ENCODE assay signal across 1 cellular context in genomic region chr5:132963175-132964104, GRCh38.
TF ChIP-seq lines count a peak whose summit lies in the region.

A gene with protein sequence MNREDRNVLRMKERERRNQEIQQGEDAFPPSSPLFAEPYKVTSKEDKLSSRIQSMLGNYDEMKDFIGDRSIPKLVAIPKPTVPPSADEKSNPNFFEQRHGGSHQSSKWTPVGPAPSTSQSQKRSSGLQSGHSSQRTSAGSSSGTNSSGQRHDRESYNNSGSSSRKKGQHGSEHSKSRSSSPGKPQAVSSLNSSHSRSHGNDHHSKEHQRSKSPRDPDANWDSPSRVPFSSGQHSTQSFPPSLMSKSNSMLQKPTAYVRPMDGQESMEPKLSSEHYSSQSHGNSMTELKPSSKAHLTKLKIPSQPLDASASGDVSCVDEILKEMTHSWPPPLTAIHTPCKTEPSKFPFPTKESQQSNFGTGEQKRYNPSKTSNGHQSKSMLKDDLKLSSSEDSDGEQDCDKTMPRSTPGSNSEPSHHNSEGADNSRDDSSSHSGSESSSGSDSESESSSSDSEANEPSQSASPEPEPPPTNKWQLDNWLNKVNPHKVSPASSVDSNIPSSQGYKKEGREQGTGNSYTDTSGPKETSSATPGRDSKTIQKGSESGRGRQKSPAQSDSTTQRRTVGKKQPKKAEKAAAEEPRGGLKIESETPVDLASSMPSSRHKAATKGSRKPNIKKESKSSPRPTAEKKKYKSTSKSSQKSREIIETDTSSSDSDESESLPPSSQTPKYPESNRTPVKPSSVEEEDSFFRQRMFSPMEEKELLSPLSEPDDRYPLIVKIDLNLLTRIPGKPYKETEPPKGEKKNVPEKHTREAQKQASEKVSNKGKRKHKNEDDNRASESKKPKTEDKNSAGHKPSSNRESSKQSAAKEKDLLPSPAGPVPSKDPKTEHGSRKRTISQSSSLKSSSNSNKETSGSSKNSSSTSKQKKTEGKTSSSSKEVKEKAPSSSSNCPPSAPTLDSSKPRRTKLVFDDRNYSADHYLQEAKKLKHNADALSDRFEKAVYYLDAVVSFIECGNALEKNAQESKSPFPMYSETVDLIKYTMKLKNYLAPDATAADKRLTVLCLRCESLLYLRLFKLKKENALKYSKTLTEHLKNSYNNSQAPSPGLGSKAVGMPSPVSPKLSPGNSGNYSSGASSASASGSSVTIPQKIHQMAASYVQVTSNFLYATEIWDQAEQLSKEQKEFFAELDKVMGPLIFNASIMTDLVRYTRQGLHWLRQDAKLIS (minus strand): TSS chr5:132963634. CDS start chr5:132937189, 26,445 bp downstream.

TF ChIP-seq in HEK293, 187 proteins besides CTCF, POLR2A, EP300 and RAD21 (continued from another document and continues in another):
- no peak for TF ChIP-seq ZNF292 (tag by site-specific recombination; IDR thresholded peaks at IDR 0.05; ENCODE audit: borderline replicate concordance, low read depth)
- TF ChIP-seq ZNF223 (tag by site-specific recombination; IDR thresholded peaks at IDR 0.05), result peak; percentile 78
- TF ChIP-seq, protein P1, sequence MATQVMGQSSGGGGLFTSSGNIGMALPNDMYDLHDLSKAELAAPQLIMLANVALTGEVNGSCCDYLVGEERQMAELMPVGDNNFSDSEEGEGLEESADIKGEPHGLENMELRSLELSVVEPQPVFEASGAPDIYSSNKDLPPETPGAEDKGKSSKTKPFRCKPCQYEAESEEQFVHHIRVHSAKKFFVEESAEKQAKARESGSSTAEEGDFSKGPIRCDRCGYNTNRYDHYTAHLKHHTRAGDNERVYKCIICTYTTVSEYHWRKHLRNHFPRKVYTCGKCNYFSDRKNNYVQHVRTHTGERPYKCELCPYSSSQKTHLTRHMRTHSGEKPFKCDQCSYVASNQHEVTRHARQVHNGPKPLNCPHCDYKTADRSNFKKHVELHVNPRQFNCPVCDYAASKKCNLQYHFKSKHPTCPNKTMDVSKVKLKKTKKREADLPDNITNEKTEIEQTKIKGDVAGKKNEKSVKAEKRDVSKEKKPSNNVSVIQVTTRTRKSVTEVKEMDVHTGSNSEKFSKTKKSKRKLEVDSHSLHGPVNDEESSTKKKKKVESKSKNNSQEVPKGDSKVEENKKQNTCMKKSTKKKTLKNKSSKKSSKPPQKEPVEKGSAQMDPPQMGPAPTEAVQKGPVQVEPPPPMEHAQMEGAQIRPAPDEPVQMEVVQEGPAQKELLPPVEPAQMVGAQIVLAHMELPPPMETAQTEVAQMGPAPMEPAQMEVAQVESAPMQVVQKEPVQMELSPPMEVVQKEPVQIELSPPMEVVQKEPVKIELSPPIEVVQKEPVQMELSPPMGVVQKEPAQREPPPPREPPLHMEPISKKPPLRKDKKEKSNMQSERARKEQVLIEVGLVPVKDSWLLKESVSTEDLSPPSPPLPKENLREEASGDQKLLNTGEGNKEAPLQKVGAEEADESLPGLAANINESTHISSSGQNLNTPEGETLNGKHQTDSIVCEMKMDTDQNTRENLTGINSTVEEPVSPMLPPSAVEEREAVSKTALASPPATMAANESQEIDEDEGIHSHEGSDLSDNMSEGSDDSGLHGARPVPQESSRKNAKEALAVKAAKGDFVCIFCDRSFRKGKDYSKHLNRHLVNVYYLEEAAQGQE (tag by site-specific recombination; IDR thresholded peaks at IDR 0.05), result no peak
- peak; percentile 88 for TF ChIP-seq ZBTB44 (tag by site-specific recombination; IDR thresholded peaks at IDR 0.05)
- no peak for TF ChIP-seq ZNF416 (tag by site-specific recombination; IDR thresholded peaks at IDR 0.05)
- no peak for TF ChIP-seq ZSCAN16 (tag by site-specific recombination; IDR thresholded peaks at IDR 0.05)
- no peak for TF ChIP-seq PRDM1 (tag by site-specific recombination; IDR thresholded peaks at IDR 0.05)
- no peak; the same call in 1 of the 2 replicates for TF ChIP-seq PRDM6 (tag by site-specific recombination; IDR thresholded peaks at IDR 0.05)
- TF ChIP-seq ZNF23 (tag by site-specific recombination; IDR thresholded peaks at IDR 0.05; ENCODE audit: borderline replicate concordance), result no peak
- TF ChIP-seq YY1 (tag by site-specific recombination; IDR thresholded peaks at IDR 0.05), result no peak; the same call in 1 of the 2 replicates
- peak; percentile 71 for TF ChIP-seq ZNF843 (tag by site-specific recombination; IDR thresholded peaks at IDR 0.05)
- TF ChIP-seq ZBTB8A (tag by site-specific recombination; IDR thresholded peaks at IDR 0.05), result peak; percentile 96
- no peak for TF ChIP-seq ZNF658 (tag by site-specific recombination; IDR thresholded peaks at IDR 0.05)
- TF ChIP-seq ZNF664 (tag by site-specific recombination; IDR thresholded peaks at IDR 0.05), result no peak
- TF ChIP-seq, protein P2, sequence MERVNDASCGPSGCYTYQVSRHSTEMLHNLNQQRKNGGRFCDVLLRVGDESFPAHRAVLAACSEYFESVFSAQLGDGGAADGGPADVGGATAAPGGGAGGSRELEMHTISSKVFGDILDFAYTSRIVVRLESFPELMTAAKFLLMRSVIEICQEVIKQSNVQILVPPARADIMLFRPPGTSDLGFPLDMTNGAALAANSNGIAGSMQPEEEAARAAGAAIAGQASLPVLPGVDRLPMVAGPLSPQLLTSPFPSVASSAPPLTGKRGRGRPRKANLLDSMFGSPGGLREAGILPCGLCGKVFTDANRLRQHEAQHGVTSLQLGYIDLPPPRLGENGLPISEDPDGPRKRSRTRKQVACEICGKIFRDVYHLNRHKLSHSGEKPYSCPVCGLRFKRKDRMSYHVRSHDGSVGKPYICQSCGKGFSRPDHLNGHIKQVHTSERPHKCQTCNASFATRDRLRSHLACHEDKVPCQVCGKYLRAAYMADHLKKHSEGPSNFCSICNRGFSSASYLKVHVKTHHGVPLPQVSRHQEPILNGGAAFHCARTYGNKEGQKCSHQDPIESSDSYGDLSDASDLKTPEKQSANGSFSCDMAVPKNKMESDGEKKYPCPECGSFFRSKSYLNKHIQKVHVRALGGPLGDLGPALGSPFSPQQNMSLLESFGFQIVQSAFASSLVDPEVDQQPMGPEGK (tag by site-specific recombination; IDR thresholded peaks at IDR 0.05), result peak; percentile 100
- TF ChIP-seq ZNF629 (tag by site-specific recombination; IDR thresholded peaks at IDR 0.05), result peak; percentile 85
- no peak for TF ChIP-seq ZNF202 (tag by site-specific recombination; IDR thresholded peaks at IDR 0.05; ENCODE audit: borderline replicate concordance)
- peak; percentile 95 for TF ChIP-seq KLF7 (tag by site-specific recombination; IDR thresholded peaks at IDR 0.05; ENCODE audit: borderline replicate concordance)
- TF ChIP-seq ZNF140 (tag by site-specific recombination; IDR thresholded peaks at IDR 0.05), result 0 out of 2 replicates have a peak, but pooled peaks have one; percentile 13
- TF ChIP-seq ZNF776 (tag by site-specific recombination; IDR thresholded peaks at IDR 0.05; ENCODE audit: borderline replicate concordance), result no peak
- no peak for TF ChIP-seq ZNF792 (tag by site-specific recombination; IDR thresholded peaks at IDR 0.05)
- peak; percentile 98 for TF ChIP-seq KLF8 (tag by site-specific recombination; IDR thresholded peaks at IDR 0.05)
- TF ChIP-seq ZNF530 (tag by site-specific recombination; IDR thresholded peaks at IDR 0.05; ENCODE audit: low read depth), result no peak
- TF ChIP-seq ZXDB (tag by site-specific recombination; IDR thresholded peaks at IDR 0.05), result peak; percentile 93
- no peak for TF ChIP-seq ZNF488 (tag by site-specific recombination; IDR thresholded peaks at IDR 0.05)
- peak; percentile 63 for TF ChIP-seq ZSCAN30 (tag by site-specific recombination; IDR thresholded peaks at IDR 0.05)
- no peak for TF ChIP-seq ZNF654 (tag by site-specific recombination; IDR thresholded peaks at IDR 0.05; ENCODE audit: low read depth)
- TF ChIP-seq, protein P3, sequence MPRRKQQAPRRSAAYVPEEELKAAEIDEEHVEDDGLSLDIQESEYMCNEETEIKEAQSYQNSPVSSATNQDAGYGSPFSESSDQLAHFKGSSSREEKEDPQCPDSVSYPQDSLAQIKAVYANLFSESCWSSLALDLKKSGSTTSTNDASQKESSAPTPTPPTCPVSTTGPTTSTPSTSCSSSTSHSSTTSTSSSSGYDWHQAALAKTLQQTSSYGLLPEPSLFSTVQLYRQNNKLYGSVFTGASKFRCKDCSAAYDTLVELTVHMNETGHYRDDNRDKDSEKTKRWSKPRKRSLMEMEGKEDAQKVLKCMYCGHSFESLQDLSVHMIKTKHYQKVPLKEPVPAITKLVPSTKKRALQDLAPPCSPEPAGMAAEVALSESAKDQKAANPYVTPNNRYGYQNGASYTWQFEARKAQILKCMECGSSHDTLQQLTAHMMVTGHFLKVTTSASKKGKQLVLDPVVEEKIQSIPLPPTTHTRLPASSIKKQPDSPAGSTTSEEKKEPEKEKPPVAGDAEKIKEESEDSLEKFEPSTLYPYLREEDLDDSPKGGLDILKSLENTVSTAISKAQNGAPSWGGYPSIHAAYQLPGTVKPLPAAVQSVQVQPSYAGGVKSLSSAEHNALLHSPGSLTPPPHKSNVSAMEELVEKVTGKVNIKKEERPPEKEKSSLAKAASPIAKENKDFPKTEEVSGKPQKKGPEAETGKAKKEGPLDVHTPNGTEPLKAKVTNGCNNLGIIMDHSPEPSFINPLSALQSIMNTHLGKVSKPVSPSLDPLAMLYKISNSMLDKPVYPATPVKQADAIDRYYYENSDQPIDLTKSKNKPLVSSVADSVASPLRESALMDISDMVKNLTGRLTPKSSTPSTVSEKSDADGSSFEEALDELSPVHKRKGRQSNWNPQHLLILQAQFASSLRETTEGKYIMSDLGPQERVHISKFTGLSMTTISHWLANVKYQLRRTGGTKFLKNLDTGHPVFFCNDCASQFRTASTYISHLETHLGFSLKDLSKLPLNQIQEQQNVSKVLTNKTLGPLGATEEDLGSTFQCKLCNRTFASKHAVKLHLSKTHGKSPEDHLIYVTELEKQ (tag by site-specific recombination; IDR thresholded peaks at IDR 0.05; ENCODE audit: borderline replicate concordance), result peak; percentile 52; the same call in 1 of the 2 replicates
- TF ChIP-seq, protein P4, sequence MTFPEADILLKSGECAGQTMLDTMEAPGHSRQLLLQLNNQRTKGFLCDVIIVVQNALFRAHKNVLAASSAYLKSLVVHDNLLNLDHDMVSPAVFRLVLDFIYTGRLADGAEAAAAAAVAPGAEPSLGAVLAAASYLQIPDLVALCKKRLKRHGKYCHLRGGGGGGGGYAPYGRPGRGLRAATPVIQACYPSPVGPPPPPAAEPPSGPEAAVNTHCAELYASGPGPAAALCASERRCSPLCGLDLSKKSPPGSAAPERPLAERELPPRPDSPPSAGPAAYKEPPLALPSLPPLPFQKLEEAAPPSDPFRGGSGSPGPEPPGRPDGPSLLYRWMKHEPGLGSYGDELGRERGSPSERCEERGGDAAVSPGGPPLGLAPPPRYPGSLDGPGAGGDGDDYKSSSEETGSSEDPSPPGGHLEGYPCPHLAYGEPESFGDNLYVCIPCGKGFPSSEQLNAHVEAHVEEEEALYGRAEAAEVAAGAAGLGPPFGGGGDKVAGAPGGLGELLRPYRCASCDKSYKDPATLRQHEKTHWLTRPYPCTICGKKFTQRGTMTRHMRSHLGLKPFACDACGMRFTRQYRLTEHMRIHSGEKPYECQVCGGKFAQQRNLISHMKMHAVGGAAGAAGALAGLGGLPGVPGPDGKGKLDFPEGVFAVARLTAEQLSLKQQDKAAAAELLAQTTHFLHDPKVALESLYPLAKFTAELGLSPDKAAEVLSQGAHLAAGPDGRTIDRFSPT (tag by site-specific recombination; IDR thresholded peaks at IDR 0.05), result peak; percentile 93
- TF ChIP-seq ZFP69B (tag by site-specific recombination; IDR thresholded peaks at IDR 0.05), result peak; percentile 39; the same call in 1 of the 2 replicates
